Comparison of ENCODE assay signal across 14 cellular contexts in the genomic region with DNA sequence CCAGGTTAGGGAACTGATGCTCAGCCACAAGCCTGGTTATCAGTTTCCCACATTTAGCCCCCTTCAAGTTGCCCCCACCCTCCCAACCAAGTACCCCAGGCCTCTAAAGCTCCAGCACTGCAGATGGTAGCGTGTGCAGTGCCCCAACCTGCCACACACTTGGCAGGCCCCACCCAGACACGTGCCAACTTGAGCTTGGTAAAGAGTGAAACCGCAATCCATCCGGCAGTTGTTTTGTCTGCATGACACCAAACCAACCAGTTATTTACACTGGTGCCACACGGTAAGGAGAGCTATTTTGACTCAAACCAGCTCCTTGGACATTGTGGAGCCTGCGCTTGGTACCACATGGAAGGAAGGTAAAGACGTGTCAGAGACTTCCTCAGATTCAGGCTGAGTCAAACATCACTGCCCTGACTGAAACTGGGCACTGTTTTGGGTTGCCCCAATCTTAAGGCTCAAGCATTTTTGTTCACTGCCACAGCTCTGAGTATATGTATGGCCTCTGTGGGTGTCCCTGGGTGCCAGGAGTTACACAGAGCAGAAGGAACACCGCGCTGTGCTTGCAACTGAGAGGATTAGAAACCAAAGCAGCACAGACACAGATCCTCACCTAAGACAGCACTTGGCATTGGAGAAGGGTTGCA.
DNase-seq lines count a peak whose midpoint lies in the region; ATAC-seq, FAIRE-seq and TF ChIP-seq lines count a peak whose summit lies in the region.
"Had no signal": no experiment of that assay in that cellular context is flagged by ENCODE, and none has a peak within 500 bp of the region (broad histone marks: within the 10 kb centered on the region; RNA-seq: fewer than 3 reads in every experiment).

No MANE protein-coding gene starts in this region.

- DNase-seq in DMS153 (lab: John Stamatoyannopoulos, UW), result peak; percentile 15
- no peak for DNase-seq in DMS153 treated with DMSO at 0.1 percent for 48 hours (lab: John Stamatoyannopoulos, UW; ENCODE audit: unreplicated experiment)
- DNase-seq in NCI-H226, result peak; percentile 59
- DNase-seq in cerebellum (ENCODE audit: low spot score), result peak; percentile 25
- peak; percentile 4 for DNase-seq in renal cortical epithelial cell (ENCODE audit: low read depth)
- DNase-seq in H54 (ENCODE audit: insufficient read length, low spot score), result no peak
- no peak for DNase-seq in stimulated activated CD4-positive, alpha-beta T cell treated with anti-CD3 and anti-CD28 coated beads, Interleukin-15, amount 100 ng/mL, for 24 hours
- DNase-seq: activated CD4-positive, alpha-beta T cell treated with anti-CD3 and anti-CD28 coated beads for 1 hour; activated effector memory CD4-positive, alpha-beta T cell treated with Interleukin-2 at 50 U/mL for 16 hours; NCI-H187; stimulated activated CD4-positive, alpha-beta T cell treated with anti-CD3 and anti-CD28 coated beads, Interleukin-2, amount 100 ng/mL, for 48 hours had no signal

- ATAC-seq in GM21723 (IDR thresholded peaks at IDR 0.05; ENCODE audit: unreplicated experiment), result no peak

- TF ChIP-seq POLR2A in H54 (IDR thresholded peaks at IDR 0.05; ENCODE audit: low read depth, low read length), result no peak

- no peak for FAIRE-seq in H54 (lab: Jason Lieb, UNC)
- FAIRE-seq: A204.1, islet of Langerhans had no signal

Comparison
In these comparisons a context has a peak if more than half of its experiments do, and no peak if none do; other contexts are left out.
1. DNase-seq: peak in DMS153 (single experiment), NCI-H226 (single experiment), cerebellum (single experiment) and renal cortical epithelial cell (single experiment); none in DMS153 treated with DMSO at 0.1 percent for 48 hours (single experiment), H54 (single experiment) and stimulated activated CD4-positive, alpha-beta T cell treated with anti-CD3 and anti-CD28 coated beads, Interleukin-15, amount 100 ng/mL, for 24 hours (single experiment).